20 cellular contexts compared by ENCODE assay signal in the genomic region with DNA sequence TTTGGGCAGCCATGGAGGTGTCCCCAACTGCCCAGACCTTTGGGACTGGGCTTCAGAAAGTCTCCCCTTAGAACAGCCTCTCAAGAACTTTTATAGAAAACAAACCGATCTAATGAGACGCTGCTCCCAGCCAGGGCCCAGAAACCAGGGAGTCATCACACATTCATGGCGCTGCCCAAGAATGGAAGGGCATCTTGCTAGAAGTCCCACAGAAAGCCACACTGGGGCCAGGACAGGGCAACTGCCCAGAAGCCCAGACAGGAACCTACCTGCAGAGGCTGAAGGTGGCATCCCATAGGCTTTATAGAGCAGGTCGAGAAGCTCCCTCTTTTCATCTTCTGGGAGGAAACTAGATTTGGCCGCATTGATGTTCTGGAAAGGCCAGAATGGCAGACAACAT. TPM values are rescaled to one million over a fixed set of nuclear protein-coding genes. Genes with fewer than 3 reads are reported as not detected.
DNase-seq lines count a peak whose midpoint lies in the region; ATAC-seq and TF ChIP-seq lines count a peak whose summit lies in the region.
"Had no signal": no experiment of that assay in that cellular context is flagged by ENCODE, and none has a peak within 500 bp of the region (broad histone marks: within the 10 kb centered on the region; RNA-seq: fewer than 3 reads in every experiment).

No MANE protein-coding gene starts in this region.

- TF ChIP-seq CTCF in activated B cell treated with CpG ODN at 0.5 μM for 24 hours (IDR thresholded peaks at IDR 0.05) (no peak), nephron progenitor cell (IDR thresholded peaks at IDR 0.05) (no peak), osteocyte (IDR thresholded peaks at IDR 0.05) (no peak)

- peaks cover 6% of the 10 kb centered on the region for H3K9me3 Mint-ChIP-seq in activated CD4-positive, alpha-beta T cell treated with anti-CD3 and anti-CD28 coated beads, Interleukin-2, amount 10 ng/mL, durations not matched to agents 7 days and 5 days
- H3K9me3 Mint-ChIP-seq in IgD-negative memory B cell (no peaks in the 10 kb centered on the region), activated B cell treated with CpG ODN at 0.5 μM for 24 hours (no peaks in the 10 kb centered on the region), nephron progenitor cell (peaks cover 8% of the 10 kb centered on the region), osteocyte (ENCODE audit: unreplicated experiment) (no peaks in the 10 kb centered on the region)

- no peaks in the 10 kb centered on the region for H3K27me3 Mint-ChIP-seq in activated CD4-positive, alpha-beta T cell treated with anti-CD3 and anti-CD28 coated beads, Interleukin-2, amount 10 ng/mL, durations not matched to agents 7 days and 5 days
- H3K27me3 Mint-ChIP-seq in IgD-negative memory B cell = no peaks in the 10 kb centered on the region
- H3K27me3 Mint-ChIP-seq in activated B cell treated with CpG ODN at 0.5 μM for 24 hours = no peaks in the 10 kb centered on the region
- H3K27me3 Mint-ChIP-seq in nephron progenitor cell (ENCODE audit: low read depth, poor library complexity) = no peaks in the 10 kb centered on the region
- H3K27me3 Mint-ChIP-seq in osteocyte (ENCODE audit: unreplicated experiment) = no peaks in the 10 kb centered on the region

- POLR2A ChIA-PET in activated CD4-positive, alpha-beta T cell treated with anti-CD3 and anti-CD28 coated beads, Interleukin-2, amount 10 ng/mL, durations not matched to agents 7 days and 5 days (lab: Charles Lee) = no interaction called here
- POLR2A ChIA-PET in activated B cell treated with CpG ODN at 0.5 μM for 24 hours (lab: Charles Lee) = no interaction called here

- intact Hi-C loops in activated B cell treated with CpG ODN at 0.5 μM for 24 hours (cut with micrococcal nuclease) = no loop called here

- peak overlapping the region; percentile 54 for H3K27ac Mint-ChIP-seq in activated CD4-positive, alpha-beta T cell treated with anti-CD3 and anti-CD28 coated beads, Interleukin-2, amount 10 ng/mL, durations not matched to agents 7 days and 5 days
- H3K27ac Mint-ChIP-seq in IgD-negative memory B cell (peak overlapping the region in 2 of 3 donors; percentile 53 to 61), activated B cell treated with CpG ODN at 0.5 μM for 24 hours (peak overlapping the region; percentile 59), nephron progenitor cell (peak overlapping the region; percentile 47), osteocyte (ENCODE audit: unreplicated experiment) (no peak overlapping the region)

- DNase-seq in activated CD4-positive, alpha-beta T cell treated with anti-CD3 and anti-CD28 coated beads, Interleukin-2, amount 10 ng/mL, durations not matched to agents 7 days and 5 days = no peak
- no peak for DNase-seq in activated CD4-positive, alpha-beta T cell treated with anti-CD3 and anti-CD28 coated beads for 48 hours
- no peak for DNase-seq in activated B cell treated with CpG ODN at 0.5 μM for 24 hours
- no peak for DNase-seq in nephron progenitor cell
- no peak for DNase-seq in osteocyte (ENCODE audit: extremely low spot score, unreplicated experiment)
- DNase-seq: COR-L47, DMS153, EL, H7, Kasumi-1, MM.1S, NCI-H1105, NCI-H1694 treated with DMSO at 0.1 percent for 48 hours, NCI-H2107, NCI-H226, NCI-H524 treated with DMSO at 0.1 percent for 48 hours, RPMI8226 had no signal

- peaks cover 75% of the 10 kb centered on the region for H3K36me3 Mint-ChIP-seq in activated CD4-positive, alpha-beta T cell treated with anti-CD3 and anti-CD28 coated beads, Interleukin-2, amount 10 ng/mL, durations not matched to agents 7 days and 5 days (ENCODE audit: low read depth)
- peaks cover 10% of the 10 kb centered on the region for H3K36me3 Mint-ChIP-seq in IgD-negative memory B cell
- H3K36me3 Mint-ChIP-seq in activated B cell treated with CpG ODN at 0.5 μM for 24 hours (ENCODE audit: low read depth) = peaks cover 93% of the 10 kb centered on the region
- peaks cover 54% of the 10 kb centered on the region for H3K36me3 Mint-ChIP-seq in nephron progenitor cell (ENCODE audit: low read depth)
- H3K36me3 Mint-ChIP-seq in osteocyte (ENCODE audit: unreplicated experiment) = peaks cover 73% of the 10 kb centered on the region

- CTCF ChIA-PET in activated CD4-positive, alpha-beta T cell treated with anti-CD3 and anti-CD28 coated beads, Interleukin-2, amount 10 ng/mL, durations not matched to agents 7 days and 5 days (lab: Charles Lee) = interaction anchor here (0.7 kb wide), 1 partner anchor 15 kb away, joined by 4 read pairs; no protein-coding TSS in a partner anchor
- CTCF ChIA-PET in activated B cell treated with CpG ODN at 0.5 μM for 24 hours (lab: Charles Lee) = no interaction called here

- no peak for ATAC-seq in activated B cell treated with CpG ODN at 0.5 μM for 24 hours (ENCODE audit: low read depth)
- ATAC-seq in GM19463 (IDR thresholded peaks at IDR 0.05; ENCODE audit: unreplicated experiment) = no peak
- ATAC-seq in GM19324 (IDR thresholded peaks at IDR 0.05; ENCODE audit: low FRiP score, unreplicated experiment) = no peak

- peaks cover 45% of the 10 kb centered on the region for H3K4me1 Mint-ChIP-seq in activated CD4-positive, alpha-beta T cell treated with anti-CD3 and anti-CD28 coated beads, Interleukin-2, amount 10 ng/mL, durations not matched to agents 7 days and 5 days
- H3K4me1 Mint-ChIP-seq in IgD-negative memory B cell = peaks cover 9 to 31% (median 25%) of the 10 kb centered on the region in 3 donors
- peaks cover 40% of the 10 kb centered on the region for H3K4me1 Mint-ChIP-seq in activated B cell treated with CpG ODN at 0.5 μM for 24 hours
- peaks cover 11% of the 10 kb centered on the region for H3K4me1 Mint-ChIP-seq in nephron progenitor cell
- H3K4me1 Mint-ChIP-seq in osteocyte (ENCODE audit: unreplicated experiment) = peaks cover 28% of the 10 kb centered on the region

- H3K4me3 Mint-ChIP-seq in activated CD4-positive, alpha-beta T cell treated with anti-CD3 and anti-CD28 coated beads, Interleukin-2, amount 10 ng/mL, durations not matched to agents 7 days and 5 days = no peak overlapping the region
- H3K4me3 Mint-ChIP-seq in IgD-negative memory B cell = no peak overlapping the region
- no peak overlapping the region for H3K4me3 Mint-ChIP-seq in activated B cell treated with CpG ODN at 0.5 μM for 24 hours
- H3K4me3 Mint-ChIP-seq in nephron progenitor cell = no peak overlapping the region
- no peak overlapping the region for H3K4me3 Mint-ChIP-seq in osteocyte (ENCODE audit: unreplicated experiment)

RNA-seq across cellular contexts. Expression of a gene that starts 31.5 kb away (rescaled TPM):
- total RNA-seq in activated CD4-positive, alpha-beta T cell treated with anti-CD3 and anti-CD28 coated beads, Interleukin-2, amount 10 ng/mL, durations not matched to agents 7 days and 5 days = 100 to 1,000 TPM; 103 to 107 TPM
- polyA plus RNA-seq in IgD-negative memory B cell = 10.5 TPM
- 68.9 and 72.3 TPM in 2 replicates for total RNA-seq in activated B cell treated with CpG ODN at 0.5 μM for 24 hours
- total RNA-seq in osteocyte = 177 and 185 TPM in 2 replicates

RNA-seq across cellular contexts. Expression of a gene that starts 37.7 kb away (rescaled TPM):
- total RNA-seq in activated CD4-positive, alpha-beta T cell treated with anti-CD3 and anti-CD28 coated beads, Interleukin-2, amount 10 ng/mL, durations not matched to agents 7 days and 5 days = 1 to 10 TPM; 3.3 to 5.1 TPM
- 63.3 TPM for polyA plus RNA-seq in IgD-negative memory B cell
- 181 and 191 TPM in 2 replicates for total RNA-seq in activated B cell treated with CpG ODN at 0.5 μM for 24 hours
- 26.0 and 29.5 TPM in 2 replicates for total RNA-seq in osteocyte
